ENCODE assay signal across 22 cellular contexts in the genomic region with DNA sequence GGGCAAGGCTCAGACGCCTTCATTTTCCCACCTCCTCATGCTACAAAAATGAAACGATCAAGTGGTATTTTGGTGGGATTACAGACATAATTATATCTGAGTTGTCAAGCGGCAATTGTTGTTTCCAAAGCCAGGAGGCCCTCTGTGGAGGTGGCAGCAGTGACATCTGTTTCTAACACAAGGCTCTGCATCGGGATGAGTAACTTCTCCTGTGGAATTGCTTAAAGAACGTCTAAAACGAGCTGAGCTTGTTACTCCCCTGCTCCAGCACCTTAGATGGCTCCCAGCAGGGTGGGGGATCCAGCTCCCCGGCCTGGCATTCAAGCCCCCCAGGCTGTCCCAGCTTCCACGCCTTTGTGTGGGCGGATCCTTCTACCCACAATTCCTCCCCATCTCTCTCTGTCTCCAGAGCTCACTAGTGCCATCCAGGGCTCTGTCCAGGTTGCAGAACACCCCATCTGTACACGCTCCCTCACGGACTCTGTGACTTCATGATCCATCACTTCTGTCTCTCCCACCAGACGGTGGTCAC. TPM values are rescaled to one million over a fixed set of nuclear protein-coding genes. Genes with fewer than 3 reads are reported as not detected.
A peak's percentile ranks its signal among the peaks of the same experiment; 100 is the strongest.
DNase-seq lines count a peak whose midpoint lies in the region; ATAC-seq, FAIRE-seq and TF ChIP-seq lines count a peak whose summit lies in the region.
"Had no signal": no experiment of that assay in that cellular context is flagged by ENCODE, and none has a peak within 500 bp of the region (broad histone marks: within the 10 kb centered on the region; RNA-seq: fewer than 3 reads in every experiment).

No MANE protein-coding gene starts in this region.

- no peak overlapping the region for H3K27ac Mint-ChIP-seq in chondrocyte (ENCODE audit: unreplicated experiment)
- H3K27ac Mint-ChIP-seq: B cell, CD14-positive monocyte had no signal

- no peak overlapping the region for H3K27ac ChIP-seq in left ventricle myocardium inferior (replicated peaks)
- H3K27ac ChIP-seq in uterus: peak overlapping the region; percentile 22 to 65
- no peak overlapping the region for H3K27ac ChIP-seq in A673 (ENCODE audit: low read depth, low read length, poor library complexity, severe bottlenecking)
- H3K27ac ChIP-seq: SJCRH30 had no signal

- ATAC-seq in left ventricle myocardium superior: no peak
- ATAC-seq in HG03432 (IDR thresholded peaks at IDR 0.05; ENCODE audit: unreplicated experiment): no peak

- POLR2A ChIA-PET in A673 (lab: Charles Lee; ENCODE audit: low non-redundant PET): no interaction called here

- peaks cover 82% of the 10 kb centered on the region for H3K4me1 ChIP-seq in left ventricle myocardium inferior
- H3K4me1 ChIP-seq in uterus: peaks cover 4 to 5% of the 10 kb centered on the region in 2 donors
- H3K4me1 ChIP-seq in A673 (ENCODE audit: insufficient read depth, low read length, poor library complexity, severe bottlenecking): peaks cover 7% of the 10 kb centered on the region

- intact Hi-C loops in left ventricle myocardium inferior (cut with micrococcal nuclease) (loop anchor here (5.0 kb wide), 1 partner anchor 304 kb away; no protein-coding TSS in a partner anchor), left ventricle myocardium superior (cut with micrococcal nuclease) (loop anchor here (10.0 kb wide), 2 partner anchors 53 to 307 kb away; no protein-coding TSS in a partner anchor), posterior vena cava (cut with DNase I) (loop anchor here (5.0 to 10.0 kb wide), 3 partner anchors 136 to 304 kb away; no protein-coding TSS in a partner anchor), uterus (cut with DNase I; ENCODE audit: low total_unique reads) (loop anchor here (5.0 to 10.0 kb wide), 2 partner anchors 133 to 304 kb away; no protein-coding TSS in a partner anchor), A673 (cut with micrococcal nuclease; ENCODE audit: unreplicated experiment) (no loop called here)

- no peaks in the 10 kb centered on the region for H3K27me3 Mint-ChIP-seq in chondrocyte (ENCODE audit: low read depth)

- FAIRE-seq in urothelium cell line (lab: Jason Lieb, UNC): no peak
- FAIRE-seq: GM18507, RCC 7860 had no signal

- BruUV-seq in A673 (replicated peaks; lab: Mats Ljungman, UMichigan): no TSS peak

- CTCF ChIA-PET in A673 (lab: Charles Lee): interaction anchor here (0.5 kb wide), 1 partner anchor 81 kb away, joined by 3 read pairs; no protein-coding TSS in a partner anchor

- H3K4me3 ChIP-seq in left ventricle myocardium inferior (no peak overlapping the region), uterus (no peak overlapping the region), A673 (ENCODE audit: low read depth, low read length, poor library complexity, severe bottlenecking) (no peak overlapping the region)
- H3K4me3 ChIP-seq: SJCRH30 had no signal

- H3K9me3 Mint-ChIP-seq in chondrocyte (ENCODE audit: low read depth): no peaks in the 10 kb centered on the region
- H3K9me3 Mint-ChIP-seq: CD14-positive monocyte had no signal

- no peaks in the 10 kb centered on the region for H3K9me3 ChIP-seq in left ventricle myocardium inferior (replicated peaks)
- no peaks in the 10 kb centered on the region for H3K9me3 ChIP-seq in uterus
- no peaks in the 10 kb centered on the region for H3K9me3 ChIP-seq in A673 (ENCODE audit: low read depth, low read length, poor library complexity, severe bottlenecking)
- H3K9me3 ChIP-seq: SJCRH30 had no signal

- H3K36me3 Mint-ChIP-seq in chondrocyte (ENCODE audit: low read depth): no peaks in the 10 kb centered on the region
- H3K36me3 Mint-ChIP-seq: CD14-positive monocyte had no signal

- H3K4me1 Mint-ChIP-seq in chondrocyte (ENCODE audit: low read depth): peaks cover 18% of the 10 kb centered on the region
- H3K4me1 Mint-ChIP-seq: CD14-positive monocyte had no signal

- H3K36me3 ChIP-seq in left ventricle myocardium inferior: no peaks in the 10 kb centered on the region
- no peaks in the 10 kb centered on the region for H3K36me3 ChIP-seq in uterus
- H3K36me3 ChIP-seq in A673 (ENCODE audit: insufficient read depth, low read length, poor library complexity, severe bottlenecking): no peaks in the 10 kb centered on the region
- H3K36me3 ChIP-seq: SJCRH30 had no signal

- H3K27me3 ChIP-seq in left ventricle myocardium inferior (ENCODE audit: low read depth) (no peaks in the 10 kb centered on the region), uterus (no peaks in the 10 kb centered on the region), A673 (replicated peaks; ENCODE audit: insufficient read depth, low read depth, low read length, poor library complexity) (no peaks in the 10 kb centered on the region)
- H3K27me3 ChIP-seq: SJCRH30 had no signal

- TF ChIP-seq CTCF in left ventricle myocardium inferior (IDR thresholded peaks at IDR 0.05; ENCODE audit: borderline replicate concordance) (no peak), chondrocyte (IDR thresholded peaks at IDR 0.05) (peak; percentile 5), uterus (IDR thresholded peaks at IDR 0.05) (no peak), A673 (conservative IDR thresholded peaks at IDR 0.05; ENCODE audit: low read depth, low read length) (no peak)

- TF ChIP-seq POLR2A in uterus (IDR thresholded peaks at IDR 0.05): no peak

- DNase-seq in left ventricle myocardium inferior (peak; percentile 2), left ventricle myocardium superior (no peak), chondrocyte (ENCODE audit: low spot score) (peak; percentile 58), posterior vena cava (ENCODE audit: low spot score) (peak; percentile 50), uterus (no peak), urothelium cell line (ENCODE audit: low spot score) (no peak), A673 (ENCODE audit: low spot score) (no peak)
- DNase-seq: GDM1, KBM-7, MM.1S, NCI-H1048, NCI-H1417 treated with DMSO at 0.1 percent for 48 hours, NCI-H1930, NCI-H226, NCI-H510A treated with DMSO at 0.1 percent for 48 hours, NCI-H748 treated with DMSO at 0.1 percent for 48 hours, SJCRH30 had no signal

- H3K4me3 Mint-ChIP-seq in chondrocyte (ENCODE audit: unreplicated experiment): no peak overlapping the region
- H3K4me3 Mint-ChIP-seq: B cell, CD14-positive monocyte had no signal

RNA-seq across cellular contexts. Expression of gene DAB2IP, which starts 36.8 kb away (rescaled TPM):
- 50.7 TPM for total RNA-seq in left ventricle myocardium inferior
- 54.8 TPM for total RNA-seq in left ventricle myocardium superior
- total RNA-seq in chondrocyte: 36.6 to 66.7 TPM (median 58.5 TPM) in 3 replicates
- 10 to 100 TPM; 68.1 to 83.8 TPM for total RNA-seq in posterior vena cava
- 100 to 1,000 TPM in 1 of 4 donors, 10 to 100 TPM in 3; 22.0 to 139 (median 31.6) TPM for total RNA-seq in uterus
- 34.5 and 44.5 TPM in 2 replicates for total RNA-seq in A673 (2021)

Comparison
In these comparisons a context has a peak if more than half of its experiments do, and no peak if none do; other contexts are left out.
1. DNase-seq: peak in left ventricle myocardium inferior (single experiment), chondrocyte (single experiment) and posterior vena cava (single experiment); none in left ventricle myocardium superior (single experiment), uterus (0 of 2), urothelium cell line (single experiment) and A673 (single experiment).
2. H3K27ac ChIP-seq: peak in uterus (2 of 2); none in left ventricle myocardium inferior (single experiment) and A673 (single experiment).